ENCODE assay signal across 8 cellular contexts in the genomic region with DNA sequence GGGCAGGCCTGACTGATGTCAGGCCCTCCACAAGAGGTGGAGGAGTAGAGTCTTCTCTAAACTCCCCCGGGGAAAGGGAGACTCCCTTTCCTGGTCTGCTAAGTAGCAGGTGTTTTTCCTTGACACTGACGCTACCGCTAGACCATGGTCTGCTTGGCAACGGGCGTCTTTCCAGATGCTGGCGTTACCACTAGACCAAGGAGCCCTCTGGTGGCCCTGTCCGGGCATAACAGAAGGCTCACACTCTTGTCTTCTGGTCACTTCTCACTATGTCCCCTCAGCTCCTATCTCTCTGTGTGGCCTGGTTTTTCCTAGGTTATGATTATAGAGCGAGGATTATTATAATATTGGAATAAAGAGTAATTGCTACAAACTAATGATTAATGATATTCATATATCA.
DNase-seq lines count a peak whose midpoint lies in the region; ATAC-seq, FAIRE-seq and TF ChIP-seq lines count a peak whose summit lies in the region.
"Not testable (repeated sequence)": the region's sequence is repeated elsewhere in the genome, so short reads cannot be mapped to it uniquely, and the experiment has no call there.

No MANE protein-coding gene starts in this region.

- not testable (repeated sequence) for H4K20me1 ChIP-seq in GM12878 (ENCODE audit: control insufficient read depth, insufficient read depth)

- 76% methylated on average over 6 of the region's 8 CpGs for WGBS in GM12878 (ENCODE audit: insufficient coverage, insufficient replicate concordance, low lambda C conversion rate, missing lambda C conversion rate)

- intact Hi-C loops in A673 (cut with micrococcal nuclease; ENCODE audit: unreplicated experiment): not testable (repeated sequence)
- intact Hi-C loops in GM12878 (cut with micrococcal nuclease; ENCODE audit: unreplicated experiment): loop anchor here (5.0 kb wide), 1 partner anchor 84 kb away; a partner anchor contains a TSS

- CTCF ChIA-PET in A673 (lab: Charles Lee): not testable (repeated sequence)
- CTCF ChIA-PET in GM12878 (lab: Yijun Ruan, JAX): interaction anchor here (0.6 to 6.3 kb wide), 3 partner anchors 17 to 1835 kb away, joined by 3 to 50 read pairs (median 4); a partner anchor contains a TSS

- TF ChIP-seq EP300 in GM12878 (IDR thresholded peaks at IDR 0.05; ENCODE audit: borderline replicate concordance in 1 of 2, control insufficient read depth in 1 of 2, low read depth in 2 of 2, low read length in 2 of 2): not testable (repeated sequence)

- FAIRE-seq in GM12878 (lab: Jason Lieb, UNC): not testable (repeated sequence)

- not testable (repeated sequence) for H3K27me3 Mint-ChIP-seq in endothelial cell (ENCODE audit: unreplicated experiment)

- H3K4me2 ChIP-seq in GM12878 (ENCODE audit: control insufficient read depth, insufficient read depth): not testable (repeated sequence)

- not testable (repeated sequence) for H3K36me3 Mint-ChIP-seq in endothelial cell (ENCODE audit: low read depth, unreplicated experiment)

- not testable (repeated sequence) for H3K9ac ChIP-seq in GM12878 (ENCODE audit: control insufficient read depth, insufficient read depth, low read length)

- ATAC-seq in GM12878; stimulated activated naive CD8-positive, alpha-beta T cell treated with anti-CD3 and anti-CD28 coated beads, Interleukin-15, Interleukin-2, amounts not matched to agents 100 U/mL and 50 U/mL, for 24 hours: not testable (repeated sequence)

- H3K4me1 Mint-ChIP-seq in endothelial cell (ENCODE audit: unreplicated experiment): not testable (repeated sequence)

- not testable (repeated sequence) for DNase-seq in A673 (ENCODE audit: low spot score); GM12878 (ENCODE audit: low read depth, low spot score); endothelial cell (ENCODE audit: low spot score)
- DNase-seq in NCI-H82 (lab: John Stamatoyannopoulos, UW) (peak; percentile 4), SK-MEL-5 (ENCODE audit: low read depth, low spot score) (peak; percentile 52), myocyte (ENCODE audit: low read depth) (peak; percentile 13)
- DNase-seq in stimulated activated naive CD8-positive, alpha-beta T cell treated with anti-CD3 and anti-CD28 coated beads, Interleukin-15, Interleukin-2, amounts not matched to agents 100 U/mL and 50 U/mL, for 24 hours: peak; percentile 8

- H3K4me1 ChIP-seq in A673 (ENCODE audit: insufficient read depth, low read length, poor library complexity, severe bottlenecking) (peaks cover 20% of the 10 kb centered on the region), GM12878 (ENCODE audit: control insufficient read depth, insufficient read depth, low read length) (peaks cover 13% of the 10 kb centered on the region)

- H3K27ac ChIP-seq in A673 (ENCODE audit: low read depth, low read length, poor library complexity, severe bottlenecking); GM12878 (ENCODE audit: control insufficient read depth, insufficient read depth): not testable (repeated sequence)

- H3K27me3 ChIP-seq in A673 (replicated peaks; ENCODE audit: insufficient read depth, low read depth, low read length, poor library complexity); GM12878 (replicated peaks in 1 of 2; ENCODE audit: control insufficient read depth in 2 of 2, insufficient read depth in 2 of 2, low read length in 1 of 2): not testable (repeated sequence)

- not testable (repeated sequence) for H3K27ac Mint-ChIP-seq in endothelial cell (ENCODE audit: unreplicated experiment)

- not testable (repeated sequence) for TF ChIP-seq RAD21 in GM12878 (IDR thresholded peaks at IDR 0.05; ENCODE audit: insufficient read depth, low read depth, low read length)

- H2AFZ ChIP-seq in GM12878 (ENCODE audit: control insufficient read depth, low read depth, low read length): not testable (repeated sequence)

- H3K79me2 ChIP-seq in GM12878 (ENCODE audit: control insufficient read depth, insufficient read depth, low read length): not testable (repeated sequence)

- TF ChIP-seq POLR2A in GM12878 (IDR thresholded peaks at IDR 0.05; ENCODE audit: low read depth, low read length): not testable (repeated sequence)

- H3K4me3 Mint-ChIP-seq in endothelial cell (ENCODE audit: unreplicated experiment): not testable (repeated sequence)

- RAD21 ChIA-PET in GM12878 (lab: Charles Lee; ENCODE audit: unreplicated experiment): interaction anchor here (1.5 kb wide), 1 partner anchor 86 kb away, joined by 3 read pairs; a partner anchor contains a TSS

- POLR2A ChIA-PET in A673 (lab: Charles Lee; ENCODE audit: low non-redundant PET); GM12878 (lab: Charles Lee): not testable (repeated sequence)

- in situ Hi-C loops in SK-MEL-5 (cut with HindIII; ENCODE audit: low pct_unique_long_range_greater_than_20kb, low sequenced_read_pairs); GM12878 (cut with MboI): not testable (repeated sequence)

- not testable (repeated sequence) for H3K9me3 Mint-ChIP-seq in endothelial cell (ENCODE audit: unreplicated experiment)

- H3K36me3 ChIP-seq in A673 (ENCODE audit: insufficient read depth, low read length, poor library complexity, severe bottlenecking); GM12878 (ENCODE audit: control insufficient read depth in 2 of 2, insufficient read depth in 2 of 2, low read length in 1 of 2): not testable (repeated sequence)

- not testable (repeated sequence) for H3K4me3 ChIP-seq in A673 (ENCODE audit: low read depth, low read length, poor library complexity, severe bottlenecking); GM12878

- SMC1A ChIA-PET in GM12878 (lab: Charles Lee; ENCODE audit: uncharacterized antibody, unreplicated experiment): interaction anchor here (1.0 kb wide), 1 partner anchor 115 kb away, joined by 3 read pairs; no protein-coding TSS in a partner anchor

- not testable (repeated sequence) for H3K9me3 ChIP-seq in A673 (ENCODE audit: low read depth, low read length, poor library complexity, severe bottlenecking); GM12878 (replicated peaks; ENCODE audit: control insufficient read depth, insufficient read depth, low read length)

- TF ChIP-seq CTCF in A673 (conservative IDR thresholded peaks at IDR 0.05; ENCODE audit: low read depth, low read length) (0 out of 2 replicates have a peak, but pooled peaks have one; percentile 17), GM12872 (IDR thresholded peaks at IDR 0.05; ENCODE audit: insufficient read depth, low read depth, low read length) (0 out of 3 replicates have a peak, but pooled peaks have one; percentile 10), endothelial cell (IDR thresholded peaks at IDR 0.05; ENCODE audit: unreplicated experiment) (peak; percentile 17)
- not testable (repeated sequence) for TF ChIP-seq CTCF in GM12878 (IDR thresholded peaks at IDR 0.05 in 2 of 3, conservative IDR thresholded peaks at IDR 0.05 in 1 of 3; ENCODE audit: control insufficient read depth in 2 of 3, extremely low read depth in 1 of 3, insufficient read depth in 1 of 3, low read depth in 3 of 3, low read length in 3 of 3)

- BruUV-seq in A673 (replicated peaks; lab: Mats Ljungman, UMichigan); GM12878 (replicated peaks; lab: Mats Ljungman, UMichigan): not testable (repeated sequence)

TF ChIP-seq in GM12878, 131 proteins besides CTCF, POLR2A, EP300 and RAD21:
- TF ChIP-seq, protein P1, sequence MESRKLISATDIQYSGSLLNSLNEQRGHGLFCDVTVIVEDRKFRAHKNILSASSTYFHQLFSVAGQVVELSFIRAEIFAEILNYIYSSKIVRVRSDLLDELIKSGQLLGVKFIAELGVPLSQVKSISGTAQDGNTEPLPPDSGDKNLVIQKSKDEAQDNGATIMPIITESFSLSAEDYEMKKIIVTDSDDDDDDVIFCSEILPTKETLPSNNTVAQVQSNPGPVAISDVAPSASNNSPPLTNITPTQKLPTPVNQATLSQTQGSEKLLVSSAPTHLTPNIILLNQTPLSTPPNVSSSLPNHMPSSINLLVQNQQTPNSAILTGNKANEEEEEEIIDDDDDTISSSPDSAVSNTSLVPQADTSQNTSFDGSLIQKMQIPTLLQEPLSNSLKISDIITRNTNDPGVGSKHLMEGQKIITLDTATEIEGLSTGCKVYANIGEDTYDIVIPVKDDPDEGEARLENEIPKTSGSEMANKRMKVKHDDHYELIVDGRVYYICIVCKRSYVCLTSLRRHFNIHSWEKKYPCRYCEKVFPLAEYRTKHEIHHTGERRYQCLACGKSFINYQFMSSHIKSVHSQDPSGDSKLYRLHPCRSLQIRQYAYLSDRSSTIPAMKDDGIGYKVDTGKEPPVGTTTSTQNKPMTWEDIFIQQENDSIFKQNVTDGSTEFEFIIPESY (IDR thresholded peaks at IDR 0.05): 0 out of 2 replicates have a peak, but pooled peaks have one; percentile 42
